Comparison of ENCODE assay signal across 1 cellular context in genomic region chr12:93214523-93215289, GRCh38.
TF ChIP-seq lines count a peak whose summit lies in the region.

No MANE protein-coding gene starts in this region.

TF ChIP-seq in HepG2, 621 proteins besides CTCF, POLR2A, EP300 and RAD21 (continued from another document and continues in another):
- TF ChIP-seq, protein P1, sequence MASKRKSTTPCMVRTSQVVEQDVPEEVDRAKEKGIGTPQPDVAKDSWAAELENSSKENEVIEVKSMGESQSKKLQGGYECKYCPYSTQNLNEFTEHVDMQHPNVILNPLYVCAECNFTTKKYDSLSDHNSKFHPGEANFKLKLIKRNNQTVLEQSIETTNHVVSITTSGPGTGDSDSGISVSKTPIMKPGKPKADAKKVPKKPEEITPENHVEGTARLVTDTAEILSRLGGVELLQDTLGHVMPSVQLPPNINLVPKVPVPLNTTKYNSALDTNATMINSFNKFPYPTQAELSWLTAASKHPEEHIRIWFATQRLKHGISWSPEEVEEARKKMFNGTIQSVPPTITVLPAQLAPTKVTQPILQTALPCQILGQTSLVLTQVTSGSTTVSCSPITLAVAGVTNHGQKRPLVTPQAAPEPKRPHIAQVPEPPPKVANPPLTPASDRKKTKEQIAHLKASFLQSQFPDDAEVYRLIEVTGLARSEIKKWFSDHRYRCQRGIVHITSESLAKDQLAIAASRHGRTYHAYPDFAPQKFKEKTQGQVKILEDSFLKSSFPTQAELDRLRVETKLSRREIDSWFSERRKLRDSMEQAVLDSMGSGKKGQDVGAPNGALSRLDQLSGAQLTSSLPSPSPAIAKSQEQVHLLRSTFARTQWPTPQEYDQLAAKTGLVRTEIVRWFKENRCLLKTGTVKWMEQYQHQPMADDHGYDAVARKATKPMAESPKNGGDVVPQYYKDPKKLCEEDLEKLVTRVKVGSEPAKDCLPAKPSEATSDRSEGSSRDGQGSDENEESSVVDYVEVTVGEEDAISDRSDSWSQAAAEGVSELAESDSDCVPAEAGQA (IDR thresholded peaks at IDR 0.05; ENCODE audit: low read depth): no peak
- TF ChIP-seq, protein P1 (CRISPR knock-in tag; IDR thresholded peaks at IDR 0.05; ENCODE audit: borderline replicate concordance): no peak
- TF ChIP-seq DBP (CRISPR knock-in tag; IDR thresholded peaks at IDR 0.05; ENCODE audit: not compliant biosample characterization) (no peak), HES4 (CRISPR knock-in tag; IDR thresholded peaks at IDR 0.05; ENCODE audit: borderline replicate concordance) (no peak), ZNF615 (CRISPR knock-in tag; IDR thresholded peaks at IDR 0.05; ENCODE audit: borderline replicate concordance) (no peak), ZNF597 (CRISPR knock-in tag; IDR thresholded peaks at IDR 0.05) (no peak), EED (CRISPR knock-in tag; IDR thresholded peaks at IDR 0.05) (no peak), ZMYM4 (CRISPR knock-in tag; IDR thresholded peaks at IDR 0.05) (peak; percentile 85), PITX1 (CRISPR knock-in tag; IDR thresholded peaks at IDR 0.05) (0 out of 2 replicates have a peak, but pooled peaks have one; percentile 47), FOSL2 (CRISPR knock-in tag; IDR thresholded peaks at IDR 0.05) (0 out of 2 replicates have a peak, but pooled peaks have one; percentile 8), ZNF792 (CRISPR knock-in tag; IDR thresholded peaks at IDR 0.05) (no peak), TSC22D2 (CRISPR knock-in tag; IDR thresholded peaks at IDR 0.05; ENCODE audit: borderline replicate concordance) (no peak), ZNF546 (CRISPR knock-in tag; conservative IDR thresholded peaks at IDR 0.05) (no peak), SALL1 (CRISPR knock-in tag; IDR thresholded peaks at IDR 0.05) (peak; percentile 14; the same call in 1 of the 2 replicates), ZFP90 (CRISPR knock-in tag; IDR thresholded peaks at IDR 0.05; ENCODE audit: borderline replicate concordance) (no peak), ZBTB26 (CRISPR knock-in tag; IDR thresholded peaks at IDR 0.05; ENCODE audit: borderline replicate concordance) (no peak), ZNF703 (CRISPR knock-in tag; IDR thresholded peaks at IDR 0.05; ENCODE audit: borderline replicate concordance) (no peak), POLR2AphosphoS2 (IDR thresholded peaks at IDR 0.05; ENCODE audit: low read depth, low read length) (no peak), ZC3H4 (CRISPR knock-in tag; IDR thresholded peaks at IDR 0.05; ENCODE audit: borderline replicate concordance) (no peak), HNRNPLL (IDR thresholded peaks at IDR 0.05; ENCODE audit: low read depth, low read length, poor library complexity, severe bottlenecking) (no peak), ZBTB25 (CRISPR knock-in tag; IDR thresholded peaks at IDR 0.05) (no peak), TCF7 (IDR thresholded peaks at IDR 0.05; ENCODE audit: low read depth) (no peak), CENPBD1 (CRISPR knock-in tag; IDR thresholded peaks at IDR 0.05; ENCODE audit: borderline replicate concordance, low read depth) (no peak), ZNF121 (CRISPR knock-in tag; IDR thresholded peaks at IDR 0.05) (no peak), ZSCAN9 (CRISPR knock-in tag; IDR thresholded peaks at IDR 0.05; ENCODE audit: borderline replicate concordance) (no peak), HNRNPK (IDR thresholded peaks at IDR 0.05; ENCODE audit: low read depth, low read length, poor library complexity, severe bottlenecking) (no peak), ZNF460 (CRISPR knock-in tag; IDR thresholded peaks at IDR 0.05; ENCODE audit: borderline replicate concordance) (no peak), KDM3A (CRISPR knock-in tag; IDR thresholded peaks at IDR 0.05; ENCODE audit: low read depth) (no peak), SOX13 (IDR thresholded peaks at IDR 0.05) (no peak), SOX13 (CRISPR knock-in tag; conservative IDR thresholded peaks at IDR 0.05 in 1 of 2, IDR thresholded peaks at IDR 0.05 in 1 of 2) (no peak), ZNF607 (CRISPR knock-in tag; IDR thresholded peaks at IDR 0.05; ENCODE audit: borderline replicate concordance) (no peak)
- TF ChIP-seq, protein P2, sequence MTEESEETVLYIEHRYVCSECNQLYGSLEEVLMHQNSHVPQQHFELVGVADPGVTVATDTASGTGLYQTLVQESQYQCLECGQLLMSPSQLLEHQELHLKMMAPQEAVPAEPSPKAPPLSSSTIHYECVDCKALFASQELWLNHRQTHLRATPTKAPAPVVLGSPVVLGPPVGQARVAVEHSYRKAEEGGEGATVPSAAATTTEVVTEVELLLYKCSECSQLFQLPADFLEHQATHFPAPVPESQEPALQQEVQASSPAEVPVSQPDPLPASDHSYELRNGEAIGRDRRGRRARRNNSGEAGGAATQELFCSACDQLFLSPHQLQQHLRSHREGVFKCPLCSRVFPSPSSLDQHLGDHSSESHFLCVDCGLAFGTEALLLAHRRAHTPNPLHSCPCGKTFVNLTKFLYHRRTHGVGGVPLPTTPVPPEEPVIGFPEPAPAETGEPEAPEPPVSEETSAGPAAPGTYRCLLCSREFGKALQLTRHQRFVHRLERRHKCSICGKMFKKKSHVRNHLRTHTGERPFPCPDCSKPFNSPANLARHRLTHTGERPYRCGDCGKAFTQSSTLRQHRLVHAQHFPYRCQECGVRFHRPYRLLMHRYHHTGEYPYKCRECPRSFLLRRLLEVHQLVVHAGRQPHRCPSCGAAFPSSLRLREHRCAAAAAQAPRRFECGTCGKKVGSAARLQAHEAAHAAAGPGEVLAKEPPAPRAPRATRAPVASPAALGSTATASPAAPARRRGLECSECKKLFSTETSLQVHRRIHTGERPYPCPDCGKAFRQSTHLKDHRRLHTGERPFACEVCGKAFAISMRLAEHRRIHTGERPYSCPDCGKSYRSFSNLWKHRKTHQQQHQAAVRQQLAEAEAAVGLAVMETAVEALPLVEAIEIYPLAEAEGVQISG (CRISPR knock-in tag; IDR thresholded peaks at IDR 0.05): peak; percentile 97
- TF ChIP-seq, protein P3, sequence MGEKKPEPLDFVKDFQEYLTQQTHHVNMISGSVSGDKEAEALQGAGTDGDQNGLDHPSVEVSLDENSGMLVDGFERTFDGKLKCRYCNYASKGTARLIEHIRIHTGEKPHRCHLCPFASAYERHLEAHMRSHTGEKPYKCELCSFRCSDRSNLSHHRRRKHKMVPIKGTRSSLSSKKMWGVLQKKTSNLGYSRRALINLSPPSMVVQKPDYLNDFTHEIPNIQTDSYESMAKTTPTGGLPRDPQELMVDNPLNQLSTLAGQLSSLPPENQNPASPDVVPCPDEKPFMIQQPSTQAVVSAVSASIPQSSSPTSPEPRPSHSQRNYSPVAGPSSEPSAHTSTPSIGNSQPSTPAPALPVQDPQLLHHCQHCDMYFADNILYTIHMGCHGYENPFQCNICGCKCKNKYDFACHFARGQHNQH (CRISPR knock-in tag; IDR thresholded peaks at IDR 0.05): no peak
- TF ChIP-seq, protein P4, sequence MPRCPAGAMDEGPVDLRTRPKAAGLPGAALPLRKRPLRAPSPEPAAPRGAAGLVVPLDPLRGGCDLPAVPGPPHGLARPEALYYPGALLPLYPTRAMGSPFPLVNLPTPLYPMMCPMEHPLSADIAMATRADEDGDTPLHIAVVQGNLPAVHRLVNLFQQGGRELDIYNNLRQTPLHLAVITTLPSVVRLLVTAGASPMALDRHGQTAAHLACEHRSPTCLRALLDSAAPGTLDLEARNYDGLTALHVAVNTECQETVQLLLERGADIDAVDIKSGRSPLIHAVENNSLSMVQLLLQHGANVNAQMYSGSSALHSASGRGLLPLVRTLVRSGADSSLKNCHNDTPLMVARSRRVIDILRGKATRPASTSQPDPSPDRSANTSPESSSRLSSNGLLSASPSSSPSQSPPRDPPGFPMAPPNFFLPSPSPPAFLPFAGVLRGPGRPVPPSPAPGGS (CRISPR knock-in tag; IDR thresholded peaks at IDR 0.05): no peak
- TF ChIP-seq, protein P5, sequence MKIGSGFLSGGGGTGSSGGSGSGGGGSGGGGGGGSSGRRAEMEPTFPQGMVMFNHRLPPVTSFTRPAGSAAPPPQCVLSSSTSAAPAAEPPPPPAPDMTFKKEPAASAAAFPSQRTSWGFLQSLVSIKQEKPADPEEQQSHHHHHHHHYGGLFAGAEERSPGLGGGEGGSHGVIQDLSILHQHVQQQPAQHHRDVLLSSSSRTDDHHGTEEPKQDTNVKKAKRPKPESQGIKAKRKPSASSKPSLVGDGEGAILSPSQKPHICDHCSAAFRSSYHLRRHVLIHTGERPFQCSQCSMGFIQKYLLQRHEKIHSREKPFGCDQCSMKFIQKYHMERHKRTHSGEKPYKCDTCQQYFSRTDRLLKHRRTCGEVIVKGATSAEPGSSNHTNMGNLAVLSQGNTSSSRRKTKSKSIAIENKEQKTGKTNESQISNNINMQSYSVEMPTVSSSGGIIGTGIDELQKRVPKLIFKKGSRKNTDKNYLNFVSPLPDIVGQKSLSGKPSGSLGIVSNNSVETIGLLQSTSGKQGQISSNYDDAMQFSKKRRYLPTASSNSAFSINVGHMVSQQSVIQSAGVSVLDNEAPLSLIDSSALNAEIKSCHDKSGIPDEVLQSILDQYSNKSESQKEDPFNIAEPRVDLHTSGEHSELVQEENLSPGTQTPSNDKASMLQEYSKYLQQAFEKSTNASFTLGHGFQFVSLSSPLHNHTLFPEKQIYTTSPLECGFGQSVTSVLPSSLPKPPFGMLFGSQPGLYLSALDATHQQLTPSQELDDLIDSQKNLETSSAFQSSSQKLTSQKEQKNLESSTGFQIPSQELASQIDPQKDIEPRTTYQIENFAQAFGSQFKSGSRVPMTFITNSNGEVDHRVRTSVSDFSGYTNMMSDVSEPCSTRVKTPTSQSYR (CRISPR knock-in tag; IDR thresholded peaks at IDR 0.05; ENCODE audit: borderline replicate concordance): no peak
- TF ChIP-seq, protein P6, sequence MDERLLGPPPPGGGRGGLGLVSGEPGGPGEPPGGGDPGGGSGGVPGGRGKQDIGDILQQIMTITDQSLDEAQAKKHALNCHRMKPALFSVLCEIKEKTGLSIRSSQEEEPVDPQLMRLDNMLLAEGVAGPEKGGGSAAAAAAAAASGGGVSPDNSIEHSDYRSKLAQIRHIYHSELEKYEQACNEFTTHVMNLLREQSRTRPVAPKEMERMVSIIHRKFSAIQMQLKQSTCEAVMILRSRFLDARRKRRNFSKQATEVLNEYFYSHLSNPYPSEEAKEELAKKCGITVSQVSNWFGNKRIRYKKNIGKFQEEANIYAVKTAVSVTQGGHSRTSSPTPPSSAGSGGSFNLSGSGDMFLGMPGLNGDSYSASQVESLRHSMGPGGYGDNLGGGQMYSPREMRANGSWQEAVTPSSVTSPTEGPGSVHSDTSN (CRISPR knock-in tag; IDR thresholded peaks at IDR 0.05): no peak
- TF ChIP-seq, protein P7, sequence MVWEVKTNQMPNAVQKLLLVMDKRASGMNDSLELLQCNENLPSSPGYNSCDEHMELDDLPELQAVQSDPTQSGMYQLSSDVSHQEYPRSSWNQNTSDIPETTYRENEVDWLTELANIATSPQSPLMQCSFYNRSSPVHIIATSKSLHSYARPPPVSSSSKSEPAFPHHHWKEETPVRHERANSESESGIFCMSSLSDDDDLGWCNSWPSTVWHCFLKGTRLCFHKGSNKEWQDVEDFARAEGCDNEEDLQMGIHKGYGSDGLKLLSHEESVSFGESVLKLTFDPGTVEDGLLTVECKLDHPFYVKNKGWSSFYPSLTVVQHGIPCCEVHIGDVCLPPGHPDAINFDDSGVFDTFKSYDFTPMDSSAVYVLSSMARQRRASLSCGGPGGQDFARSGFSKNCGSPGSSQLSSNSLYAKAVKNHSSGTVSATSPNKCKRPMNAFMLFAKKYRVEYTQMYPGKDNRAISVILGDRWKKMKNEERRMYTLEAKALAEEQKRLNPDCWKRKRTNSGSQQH (CRISPR knock-in tag; IDR thresholded peaks at IDR 0.05; ENCODE audit: low read depth): no peak
